ENCODE assay signal across 29 cellular contexts in the genomic region with DNA sequence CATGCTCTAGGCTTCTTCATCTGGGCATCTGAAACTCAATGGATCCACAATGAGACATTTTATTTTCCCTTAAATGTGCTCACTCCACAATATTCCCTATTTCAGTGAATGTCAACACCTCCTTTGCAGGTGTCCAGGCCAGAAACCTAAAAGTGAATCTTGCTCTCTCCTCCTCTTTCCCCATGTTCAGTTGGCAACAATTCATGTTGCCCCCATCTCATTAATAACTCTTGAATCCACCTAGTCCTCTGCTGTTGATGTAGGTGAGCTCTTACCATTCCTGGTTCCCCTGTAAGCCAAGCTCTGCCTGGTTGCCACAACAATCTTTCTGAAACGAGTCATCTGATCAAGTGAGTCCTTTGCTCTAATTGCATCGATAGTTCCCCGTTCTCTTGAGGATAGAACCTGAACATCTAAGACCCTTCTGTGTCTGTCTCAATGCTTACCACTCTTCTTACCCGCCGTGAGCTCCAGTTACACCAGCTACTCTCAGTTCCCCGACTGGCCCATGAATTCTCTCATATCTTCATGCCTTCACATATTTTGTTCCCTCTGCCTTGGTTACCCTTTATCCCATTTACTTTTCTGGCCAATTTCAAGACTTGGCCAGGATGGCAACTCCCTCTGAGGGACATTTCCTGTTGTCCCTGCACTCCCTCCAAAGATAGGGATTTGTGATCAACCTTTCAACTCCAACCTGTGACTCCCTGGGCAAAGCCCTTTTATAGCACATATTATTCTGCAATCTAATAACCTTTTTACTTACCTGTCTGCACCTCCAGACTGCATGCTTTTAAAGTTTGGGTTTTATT. TPM values are rescaled to one million over a fixed set of nuclear protein-coding genes. Genes with fewer than 3 reads are reported as not detected.
"Had no signal": no experiment of that assay in that cellular context is flagged by ENCODE, and none has a peak within 500 bp of the region (broad histone marks: within the 10 kb centered on the region; RNA-seq: fewer than 3 reads in every experiment).

No MANE protein-coding gene starts in this region.

- H3K36me3 ChIP-seq: neural progenitor cell, ovary, spleen, transverse colon, uterus had no signal

- H3K4me1 ChIP-seq: neural progenitor cell, psoas muscle had no signal

- H3K4me2 ChIP-seq: neural progenitor cell, smooth muscle cell had no signal

- H3K9ac ChIP-seq: neural progenitor cell, parathyroid adenoma had no signal

- H3K4me3 ChIP-seq: neural progenitor cell, ovary, psoas muscle, skin epidermis, smooth muscle cell, spleen, suprapubic skin, testis, tibial artery, transverse colon, upper lobe of right lung, uterus had no signal

- H3K27ac ChIP-seq: neural progenitor cell, ovary, parathyroid adenoma, psoas muscle, skin epidermis, spleen, suprapubic skin, testis, tibial artery, transverse colon, upper lobe of right lung, uterus had no signal

- H2AFZ ChIP-seq: neural progenitor cell, parathyroid adenoma had no signal

- ATAC-seq: naive thymus-derived CD4-positive, alpha-beta T cell; natural killer cell; psoas muscle; right cardiac atrium; sciatic nerve; stimulated activated memory B cell treated with anti-CD40 and anti-IgM and Interleukin-4, amounts not matched to agents 10 μg/mL and 1 μg/mL and 100 μg/mL, for 72 hours; stimulated activated naive CD8-positive, alpha-beta T cell treated with anti-CD3 and anti-CD28 coated beads, Interleukin-15, amount 100 ng/mL, for 72 hours; stimulated activated naive CD8-positive, alpha-beta T cell treated with anti-CD3 and anti-CD28 coated beads, Interleukin-15, Interleukin-2, amounts not matched to agents 100 U/mL and 50 U/mL, for 24 hours; upper lobe of right lung had no signal

- DNase-seq: naive thymus-derived CD4-positive, alpha-beta T cell; natural killer cell; occipital lobe; ovary; posterior cingulate gyrus; psoas muscle; right cardiac atrium; spleen; stimulated activated CD4-positive, alpha-beta T cell treated with anti-CD3 and anti-CD28 coated beads, Interleukin-12 subunit alpha, Interleukin-12 subunit beta, amount 100 ng/mL, for 4 hours; stimulated activated CD4-positive, alpha-beta T cell treated with anti-CD3 and anti-CD28 coated beads, Interleukin-1b, Interleukin-23, amount 100 ng/mL, for 48 hours; stimulated activated CD4-positive, alpha-beta T cell treated with anti-CD3 and anti-CD28 coated beads, Interleukin-4, amount 100 ng/mL, for 1 hour; stimulated activated CD4-positive, alpha-beta T cell treated with anti-CD3 and anti-CD28 coated beads, Interleukin-4, amount 100 ng/mL, for 4 hours; stimulated activated CD8-positive, alpha-beta memory T cell treated with anti-CD3 and anti-CD28 coated beads, Interleukin-4, amount 100 ng/mL, for 48 hours; stimulated activated naive CD4-positive, alpha-beta T cell; stimulated activated naive CD8-positive, alpha-beta T cell treated with anti-CD3 and anti-CD28 coated beads, Interleukin-15, amount 100 ng/mL, for 72 hours; stimulated activated naive CD8-positive, alpha-beta T cell treated with anti-CD3 and anti-CD28 coated beads, Interleukin-15, Interleukin-2, amounts not matched to agents 100 U/mL and 50 U/mL, for 24 hours; substantia nigra; testis; tibial artery; transverse colon; upper lobe of right lung; uterus had no signal

- H3K27me3 ChIP-seq: neural progenitor cell, ovary, spleen, suprapubic skin, testis, tibial artery, transverse colon, upper lobe of right lung, uterus had no signal

- H3K9me3 ChIP-seq: ovary, psoas muscle, spleen, suprapubic skin, testis, tibial artery, transverse colon, upper lobe of right lung, uterus had no signal

- H3K79me2 ChIP-seq: parathyroid adenoma had no signal

RNA-seq across cellular contexts. Expression of a gene that starts 35.9 kb away (rescaled TPM):
- total RNA-seq: smooth muscle cell had no signal
